Comparison of ENCODE assay signal across 1 cellular context in the genomic region with DNA sequence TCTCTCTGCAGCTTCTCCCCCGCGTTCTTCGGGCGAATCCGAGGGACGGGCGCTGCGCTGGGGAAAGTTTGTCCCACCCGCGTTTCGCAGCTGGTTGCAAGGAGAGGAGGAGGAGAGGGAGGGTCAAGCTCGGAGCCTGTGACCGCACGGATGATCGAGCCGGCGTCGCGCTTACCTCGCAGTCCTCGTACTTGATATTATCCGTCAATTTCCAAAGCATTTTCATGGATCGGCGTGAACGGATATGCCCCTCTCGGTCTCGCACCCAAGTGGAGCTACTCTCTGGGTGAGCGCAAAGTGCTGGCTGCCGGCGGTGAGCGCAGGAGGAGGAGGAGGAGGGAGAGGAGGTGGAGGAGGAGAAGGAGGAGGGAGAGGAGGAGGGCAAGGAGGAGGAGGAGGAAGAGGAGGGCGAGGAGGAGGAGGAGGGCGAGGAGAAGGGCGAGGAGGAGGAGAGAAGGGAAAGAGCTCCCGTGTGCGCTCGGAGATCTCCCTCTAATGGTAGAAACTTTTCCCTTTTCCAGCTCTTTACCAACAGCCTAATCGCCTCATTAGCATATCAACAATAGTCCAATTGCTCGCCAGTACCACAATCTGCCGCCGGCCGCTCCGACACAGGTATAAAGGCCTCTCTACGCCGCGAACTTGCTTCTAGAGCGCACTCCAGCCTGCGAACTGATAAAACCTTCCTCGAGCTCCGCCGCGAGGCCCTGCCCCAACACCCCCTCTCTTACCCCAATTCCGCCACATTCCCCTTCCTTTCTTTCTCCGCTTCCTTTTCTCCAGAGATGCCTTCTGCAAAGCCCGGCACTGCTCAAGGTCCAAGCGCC.
TF ChIP-seq lines count a peak whose summit lies in the region.

A gene (minus strand): TSS at position 309 of the 827 bp plus-strand sequence. CDS start 83 bp downstream, at position 226.

TF ChIP-seq in HEK293, 187 proteins besides CTCF, POLR2A, EP300 and RAD21 (continued from another document and continues in another):
- TF ChIP-seq, protein P1, sequence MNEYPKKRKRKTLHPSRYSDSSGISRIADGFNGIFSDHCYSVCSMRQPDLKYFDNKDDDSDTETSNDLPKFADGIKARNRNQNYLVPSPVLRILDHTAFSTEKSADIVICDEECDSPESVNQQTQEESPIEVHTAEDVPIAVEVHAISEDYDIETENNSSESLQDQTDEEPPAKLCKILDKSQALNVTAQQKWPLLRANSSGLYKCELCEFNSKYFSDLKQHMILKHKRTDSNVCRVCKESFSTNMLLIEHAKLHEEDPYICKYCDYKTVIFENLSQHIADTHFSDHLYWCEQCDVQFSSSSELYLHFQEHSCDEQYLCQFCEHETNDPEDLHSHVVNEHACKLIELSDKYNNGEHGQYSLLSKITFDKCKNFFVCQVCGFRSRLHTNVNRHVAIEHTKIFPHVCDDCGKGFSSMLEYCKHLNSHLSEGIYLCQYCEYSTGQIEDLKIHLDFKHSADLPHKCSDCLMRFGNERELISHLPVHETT (tag by site-specific recombination; IDR thresholded peaks at IDR 0.05) = peak; percentile 71; the same call in 1 of the 2 replicates
- TF ChIP-seq ZNF341 (tag by site-specific recombination; IDR thresholded peaks at IDR 0.05; ENCODE audit: low read depth) (peak; percentile 21; the same call in 1 of the 2 replicates), ZNF660 (tag by site-specific recombination; IDR thresholded peaks at IDR 0.05) (peak; percentile 42; the same call in 1 of the 2 replicates), ZNF133 (tag by site-specific recombination; IDR thresholded peaks at IDR 0.05) (no peak), ZBTB48 (tag by site-specific recombination; IDR thresholded peaks at IDR 0.05) (0 out of 2 replicates have a peak, but pooled peaks have one; percentile 18), ZNF114 (tag by site-specific recombination; IDR thresholded peaks at IDR 0.05) (no peak), ZNF514 (tag by site-specific recombination; IDR thresholded peaks at IDR 0.05) (no peak), ZSCAN23 (tag by site-specific recombination; IDR thresholded peaks at IDR 0.05) (peak; percentile 53; the same call in 1 of the 2 replicates), ZBTB8A (tag by site-specific recombination; IDR thresholded peaks at IDR 0.05) (peak; percentile 57; the same call in 1 of the 2 replicates), ZNF501 (tag by site-specific recombination; IDR thresholded peaks at IDR 0.05) (peak; percentile 89), ZNF302 (tag by site-specific recombination; IDR thresholded peaks at IDR 0.05; ENCODE audit: low read depth) (0 out of 2 replicates have a peak, but pooled peaks have one; percentile 45), SP7 (tag by site-specific recombination; IDR thresholded peaks at IDR 0.05) (peak; percentile 78), ZNF558 (tag by site-specific recombination; IDR thresholded peaks at IDR 0.05) (0 out of 2 replicates have a peak, but pooled peaks have one; percentile 7), ZNF654 (tag by site-specific recombination; IDR thresholded peaks at IDR 0.05; ENCODE audit: low read depth) (peak; percentile 80), GLI4 (tag by site-specific recombination; IDR thresholded peaks at IDR 0.05) (peak; percentile 90; the same call in 1 of the 2 replicates), ZNF600 (tag by site-specific recombination; IDR thresholded peaks at IDR 0.05) (peak; percentile 95), ZNF394 (tag by site-specific recombination; IDR thresholded peaks at IDR 0.05; ENCODE audit: borderline replicate concordance) (peak; percentile 88), EGR2 (tag by site-specific recombination; IDR thresholded peaks at IDR 0.05; ENCODE audit: low read depth) (peak; percentile 99), GFI1B (tag by site-specific recombination; IDR thresholded peaks at IDR 0.05) (peak; percentile 26; the same call in 1 of the 2 replicates), ZBTB17 (tag by site-specific recombination; IDR thresholded peaks at IDR 0.05) (peak; percentile 97), IKZF3 (tag by site-specific recombination; IDR thresholded peaks at IDR 0.05) (peak; percentile 92), ZNF140 (tag by site-specific recombination; IDR thresholded peaks at IDR 0.05) (no peak), ZNF623 (tag by site-specific recombination; IDR thresholded peaks at IDR 0.05) (no peak), ZNF2 (tag by site-specific recombination; IDR thresholded peaks at IDR 0.05) (peak; percentile 64; the same call in 1 of the 2 replicates), ZNF266 (tag by site-specific recombination; IDR thresholded peaks at IDR 0.05; ENCODE audit: low read depth) (peak; percentile 2; the same call in 1 of the 2 replicates), OSR2 (tag by site-specific recombination; IDR thresholded peaks at IDR 0.05) (peak; percentile 36; the same call in 1 of the 2 replicates), ZNF404 (tag by site-specific recombination; IDR thresholded peaks at IDR 0.05) (no peak), ZNF843 (tag by site-specific recombination; IDR thresholded peaks at IDR 0.05) (peak; percentile 75), FEZF1 (tag by site-specific recombination; IDR thresholded peaks at IDR 0.05) (peak; percentile 53), SP3 (tag by site-specific recombination; IDR thresholded peaks at IDR 0.05) (peak; percentile 97)
- TF ChIP-seq, protein P2, sequence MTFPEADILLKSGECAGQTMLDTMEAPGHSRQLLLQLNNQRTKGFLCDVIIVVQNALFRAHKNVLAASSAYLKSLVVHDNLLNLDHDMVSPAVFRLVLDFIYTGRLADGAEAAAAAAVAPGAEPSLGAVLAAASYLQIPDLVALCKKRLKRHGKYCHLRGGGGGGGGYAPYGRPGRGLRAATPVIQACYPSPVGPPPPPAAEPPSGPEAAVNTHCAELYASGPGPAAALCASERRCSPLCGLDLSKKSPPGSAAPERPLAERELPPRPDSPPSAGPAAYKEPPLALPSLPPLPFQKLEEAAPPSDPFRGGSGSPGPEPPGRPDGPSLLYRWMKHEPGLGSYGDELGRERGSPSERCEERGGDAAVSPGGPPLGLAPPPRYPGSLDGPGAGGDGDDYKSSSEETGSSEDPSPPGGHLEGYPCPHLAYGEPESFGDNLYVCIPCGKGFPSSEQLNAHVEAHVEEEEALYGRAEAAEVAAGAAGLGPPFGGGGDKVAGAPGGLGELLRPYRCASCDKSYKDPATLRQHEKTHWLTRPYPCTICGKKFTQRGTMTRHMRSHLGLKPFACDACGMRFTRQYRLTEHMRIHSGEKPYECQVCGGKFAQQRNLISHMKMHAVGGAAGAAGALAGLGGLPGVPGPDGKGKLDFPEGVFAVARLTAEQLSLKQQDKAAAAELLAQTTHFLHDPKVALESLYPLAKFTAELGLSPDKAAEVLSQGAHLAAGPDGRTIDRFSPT (tag by site-specific recombination; IDR thresholded peaks at IDR 0.05) = peak; percentile 87
- TF ChIP-seq, protein P3, sequence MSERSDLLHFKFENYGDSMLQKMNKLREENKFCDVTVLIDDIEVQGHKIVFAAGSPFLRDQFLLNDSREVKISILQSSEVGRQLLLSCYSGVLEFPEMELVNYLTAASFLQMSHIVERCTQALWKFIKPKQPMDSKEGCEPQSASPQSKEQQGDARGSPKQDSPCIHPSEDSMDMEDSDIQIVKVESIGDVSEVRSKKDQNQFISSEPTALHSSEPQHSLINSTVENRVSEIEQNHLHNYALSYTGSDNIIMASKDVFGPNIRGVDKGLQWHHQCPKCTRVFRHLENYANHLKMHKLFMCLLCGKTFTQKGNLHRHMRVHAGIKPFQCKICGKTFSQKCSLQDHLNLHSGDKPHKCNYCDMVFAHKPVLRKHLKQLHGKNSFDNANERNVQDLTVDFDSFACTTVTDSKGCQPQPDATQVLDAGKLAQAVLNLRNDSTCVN (tag by site-specific recombination; optimal IDR thresholded peaks at IDR 0.05) = peak; percentile 81
- TF ChIP-seq, protein P4, sequence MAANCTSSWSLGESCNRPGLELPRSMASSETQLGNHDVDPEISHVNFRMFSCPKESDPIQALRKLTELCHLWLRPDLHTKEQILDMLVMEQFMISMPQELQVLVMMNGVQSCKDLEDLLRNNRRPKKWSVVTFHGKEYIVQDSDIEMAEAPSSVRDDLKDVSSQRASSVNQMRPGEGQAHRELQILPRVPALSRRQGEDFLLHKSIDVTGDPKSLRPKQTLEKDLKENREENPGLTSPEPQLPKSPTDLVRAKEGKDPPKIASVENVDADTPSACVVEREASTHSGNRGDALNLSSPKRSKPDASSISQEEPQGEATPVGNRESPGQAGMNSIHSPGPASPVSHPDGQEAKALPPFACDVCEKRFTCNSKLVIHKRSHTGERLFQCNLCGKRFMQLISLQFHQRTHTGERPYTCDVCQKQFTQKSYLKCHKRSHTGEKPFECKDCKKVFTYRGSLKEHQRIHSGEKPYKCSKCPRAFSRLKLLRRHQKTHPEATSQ (tag by site-specific recombination; IDR thresholded peaks at IDR 0.05) = peak; percentile 89
- TF ChIP-seq, protein P5, sequence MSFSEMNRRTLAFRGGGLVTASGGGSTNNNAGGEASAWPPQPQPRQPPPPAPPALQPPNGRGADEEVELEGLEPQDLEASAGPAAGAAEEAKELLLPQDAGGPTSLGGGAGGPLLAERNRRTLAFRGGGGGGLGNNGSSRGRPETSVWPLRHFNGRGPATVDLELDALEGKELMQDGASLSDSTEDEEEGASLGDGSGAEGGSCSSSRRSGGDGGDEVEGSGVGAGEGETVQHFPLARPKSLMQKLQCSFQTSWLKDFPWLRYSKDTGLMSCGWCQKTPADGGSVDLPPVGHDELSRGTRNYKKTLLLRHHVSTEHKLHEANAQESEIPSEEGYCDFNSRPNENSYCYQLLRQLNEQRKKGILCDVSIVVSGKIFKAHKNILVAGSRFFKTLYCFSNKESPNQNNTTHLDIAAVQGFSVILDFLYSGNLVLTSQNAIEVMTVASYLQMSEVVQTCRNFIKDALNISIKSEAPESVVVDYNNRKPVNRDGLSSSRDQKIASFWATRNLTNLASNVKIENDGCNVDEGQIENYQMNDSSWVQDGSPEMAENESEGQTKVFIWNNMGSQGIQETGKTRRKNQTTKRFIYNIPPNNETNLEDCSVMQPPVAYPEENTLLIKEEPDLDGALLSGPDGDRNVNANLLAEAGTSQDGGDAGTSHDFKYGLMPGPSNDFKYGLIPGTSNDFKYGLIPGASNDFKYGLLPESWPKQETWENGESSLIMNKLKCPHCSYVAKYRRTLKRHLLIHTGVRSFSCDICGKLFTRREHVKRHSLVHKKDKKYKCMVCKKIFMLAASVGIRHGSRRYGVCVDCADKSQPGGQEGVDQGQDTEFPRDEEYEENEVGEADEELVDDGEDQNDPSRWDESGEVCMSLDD (tag by site-specific recombination; IDR thresholded peaks at IDR 0.05) = peak; percentile 70; the same call in 1 of the 2 replicates
- TF ChIP-seq, protein P6, sequence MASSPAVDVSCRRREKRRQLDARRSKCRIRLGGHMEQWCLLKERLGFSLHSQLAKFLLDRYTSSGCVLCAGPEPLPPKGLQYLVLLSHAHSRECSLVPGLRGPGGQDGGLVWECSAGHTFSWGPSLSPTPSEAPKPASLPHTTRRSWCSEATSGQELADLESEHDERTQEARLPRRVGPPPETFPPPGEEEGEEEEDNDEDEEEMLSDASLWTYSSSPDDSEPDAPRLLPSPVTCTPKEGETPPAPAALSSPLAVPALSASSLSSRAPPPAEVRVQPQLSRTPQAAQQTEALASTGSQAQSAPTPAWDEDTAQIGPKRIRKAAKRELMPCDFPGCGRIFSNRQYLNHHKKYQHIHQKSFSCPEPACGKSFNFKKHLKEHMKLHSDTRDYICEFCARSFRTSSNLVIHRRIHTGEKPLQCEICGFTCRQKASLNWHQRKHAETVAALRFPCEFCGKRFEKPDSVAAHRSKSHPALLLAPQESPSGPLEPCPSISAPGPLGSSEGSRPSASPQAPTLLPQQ (tag by site-specific recombination; IDR thresholded peaks at IDR 0.05) = 0 out of 2 replicates have a peak, but pooled peaks have one; percentile 51
- TF ChIP-seq, protein P7, sequence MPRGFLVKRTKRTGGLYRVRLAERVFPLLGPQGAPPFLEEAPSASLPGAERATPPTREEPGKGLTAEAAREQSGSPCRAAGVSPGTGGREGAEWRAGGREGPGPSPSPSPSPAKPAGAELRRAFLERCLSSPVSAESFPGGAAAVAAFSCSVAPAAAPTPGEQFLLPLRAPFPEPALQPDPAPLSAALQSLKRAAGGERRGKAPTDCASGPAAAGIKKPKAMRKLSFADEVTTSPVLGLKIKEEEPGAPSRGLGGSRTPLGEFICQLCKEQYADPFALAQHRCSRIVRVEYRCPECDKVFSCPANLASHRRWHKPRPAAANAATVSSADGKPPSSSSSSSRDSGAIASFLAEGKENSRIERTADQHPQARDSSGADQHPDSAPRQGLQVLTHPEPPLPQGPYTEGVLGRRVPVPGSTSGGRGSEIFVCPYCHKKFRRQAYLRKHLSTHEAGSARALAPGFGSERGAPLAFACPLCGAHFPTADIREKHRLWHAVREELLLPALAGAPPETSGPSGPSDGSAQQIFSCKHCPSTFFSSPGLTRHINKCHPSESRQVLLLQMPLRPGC (tag by site-specific recombination; IDR thresholded peaks at IDR 0.05) = peak; percentile 65
- TF ChIP-seq, protein P8, sequence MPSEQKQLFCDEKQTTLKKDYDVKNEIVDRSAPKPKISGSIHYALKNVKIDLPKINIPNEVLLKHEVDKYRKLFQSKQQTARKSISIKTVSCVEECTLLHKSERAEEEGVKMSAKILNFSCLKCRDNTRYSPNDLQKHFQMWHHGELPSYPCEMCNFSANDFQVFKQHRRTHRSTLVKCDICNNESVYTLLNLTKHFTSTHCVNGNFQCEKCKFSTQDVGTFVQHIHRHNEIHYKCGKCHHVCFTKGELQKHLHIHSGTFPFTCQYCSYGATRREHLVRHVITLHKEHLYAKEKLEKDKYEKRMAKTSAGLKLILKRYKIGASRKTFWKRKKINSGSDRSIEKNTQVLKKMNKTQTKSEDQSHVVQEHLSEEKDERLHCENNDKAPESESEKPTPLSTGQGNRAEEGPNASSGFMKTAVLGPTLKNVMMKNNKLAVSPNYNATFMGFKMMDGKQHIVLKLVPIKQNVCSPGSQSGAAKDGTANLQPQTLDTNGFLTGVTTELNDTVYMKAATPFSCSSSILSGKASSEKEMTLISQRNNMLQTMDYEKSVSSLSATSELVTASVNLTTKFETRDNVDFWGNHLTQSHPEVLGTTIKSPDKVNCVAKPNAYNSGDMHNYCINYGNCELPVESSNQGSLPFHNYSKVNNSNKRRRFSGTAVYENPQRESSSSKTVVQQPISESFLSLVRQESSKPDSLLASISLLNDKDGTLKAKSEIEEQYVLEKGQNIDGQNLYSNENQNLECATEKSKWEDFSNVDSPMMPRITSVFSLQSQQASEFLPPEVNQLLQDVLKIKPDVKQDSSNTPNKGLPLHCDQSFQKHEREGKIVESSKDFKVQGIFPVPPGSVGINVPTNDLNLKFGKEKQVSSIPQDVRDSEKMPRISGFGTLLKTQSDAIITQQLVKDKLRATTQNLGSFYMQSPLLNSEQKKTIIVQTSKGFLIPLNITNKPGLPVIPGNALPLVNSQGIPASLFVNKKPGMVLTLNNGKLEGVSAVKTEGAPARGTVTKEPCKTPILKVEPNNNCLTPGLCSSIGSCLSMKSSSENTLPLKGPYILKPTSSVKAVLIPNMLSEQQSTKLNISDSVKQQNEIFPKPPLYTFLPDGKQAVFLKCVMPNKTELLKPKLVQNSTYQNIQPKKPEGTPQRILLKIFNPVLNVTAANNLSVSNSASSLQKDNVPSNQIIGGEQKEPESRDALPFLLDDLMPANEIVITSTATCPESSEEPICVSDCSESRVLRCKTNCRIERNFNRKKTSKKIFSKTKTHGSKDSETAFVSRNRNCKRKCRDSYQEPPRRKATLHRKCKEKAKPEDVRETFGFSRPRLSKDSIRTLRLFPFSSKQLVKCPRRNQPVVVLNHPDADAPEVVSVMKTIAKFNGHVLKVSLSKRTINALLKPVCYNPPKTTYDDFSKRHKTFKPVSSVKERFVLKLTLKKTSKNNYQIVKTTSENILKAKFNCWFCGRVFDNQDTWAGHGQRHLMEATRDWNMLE (tag by site-specific recombination; conservative IDR thresholded peaks at IDR 0.05; ENCODE audit: low read depth) = no peak
